8 cellular contexts compared by ENCODE assay signal in genomic region chr6:119742188-119742803, GRCh38.
A peak's percentile ranks its signal among the peaks of the same experiment; 100 is the strongest.
DNase-seq lines count a peak whose midpoint lies in the region; ATAC-seq and TF ChIP-seq lines count a peak whose summit lies in the region.

No MANE protein-coding gene starts in this region.

- peak; percentile 95 for ATAC-seq in GM21390 (IDR thresholded peaks at IDR 0.05; ENCODE audit: unreplicated experiment)

- H3K4me3 ChIP-seq in left ventricle myocardium inferior (no peak overlapping the region), sigmoid colon (no peak overlapping the region)

- no peaks in the 10 kb centered on the region for H3K36me3 ChIP-seq in left ventricle myocardium inferior
- H3K36me3 ChIP-seq in sigmoid colon: no peaks in the 10 kb centered on the region

- no peak overlapping the region for H3K27ac ChIP-seq in RWPE1
- no peak overlapping the region for H3K27ac ChIP-seq in left ventricle myocardium inferior (replicated peaks)
- H3K27ac ChIP-seq in sigmoid colon: no peak overlapping the region

- no peak for TF ChIP-seq EP300 in sigmoid colon (IDR thresholded peaks at IDR 0.05)

- POLR2A ChIA-PET in RWPE1 (lab: Yijun Ruan, JAX; ENCODE audit: low non-redundant PET): no interaction called here

- intact Hi-C loops in left ventricle myocardium inferior (cut with micrococcal nuclease): no loop called here
- intact Hi-C loops in sigmoid colon (cut with DNase I): loop anchor here (5.0 kb wide), 1 partner anchor 390 kb away; no protein-coding TSS in a partner anchor

- H3K27me3 ChIP-seq in left ventricle myocardium inferior (ENCODE audit: low read depth) (no peaks in the 10 kb centered on the region), sigmoid colon (no peaks in the 10 kb centered on the region)

- TF ChIP-seq POLR2A in sigmoid colon (IDR thresholded peaks at IDR 0.05): no peak

- H3K9me3 ChIP-seq in left ventricle myocardium inferior (replicated peaks) (no peaks in the 10 kb centered on the region), sigmoid colon (no peaks in the 10 kb centered on the region)

- CTCF ChIA-PET in RWPE1 (lab: Yijun Ruan, JAX): interaction anchor here (0.5 to 0.9 kb wide), 8 partner anchors 73 to 691 kb away, joined by 3 to 4 read pairs (median 3); no protein-coding TSS in a partner anchor

- TF ChIP-seq CTCF in RWPE1 (conservative IDR thresholded peaks at IDR 0.05; ENCODE audit: low read depth) (peak; percentile 82), left ventricle myocardium inferior (IDR thresholded peaks at IDR 0.05; ENCODE audit: borderline replicate concordance) (peak; percentile 84), sigmoid colon (IDR thresholded peaks at IDR 0.05) (peak in 3 of 4 experiments; percentile 37 to 72 (median 62))

- 4% methylated on average over 6 of the region's 6 CpGs for WGBS in sigmoid colon, 2 donors

- DNase-seq in Daoy (ENCODE audit: low read depth) (peak; percentile 51), HK-2 (ENCODE audit: unreplicated experiment) (peak; percentile 59), RWPE1 (ENCODE audit: low spot score) (peak; percentile 38), left ventricle myocardium inferior (peak; percentile 52), sigmoid colon (no peak), NCI-H128 (lab: John Stamatoyannopoulos, UW; ENCODE audit: unreplicated experiment) (no peak)
- DNase-seq in activated naive CD4-positive, alpha-beta T cell treated with anti-CD3 and anti-CD28 coated beads, Interleukin-2, amount 50 U/mL, for 16 hours: peak; percentile 47

- H3K4me1 ChIP-seq in left ventricle myocardium inferior (no peaks in the 10 kb centered on the region), sigmoid colon (peaks cover 0 to 12% (median 4%) of the 10 kb centered on the region in 4 donors)

Comparison
In these comparisons a context has a peak if more than half of its experiments do, and no peak if none do; other contexts are left out.
1. DNase-seq: peak in Daoy (single experiment), HK-2 (single experiment), RWPE1 (single experiment), activated naive CD4-positive, alpha-beta T cell treated with anti-CD3 and anti-CD28 coated beads, Interleukin-2, amount 50 U/mL, for 16 hours (single experiment) and left ventricle myocardium inferior (single experiment); none in sigmoid colon (single experiment) and NCI-H128 (single experiment).
2. Peak in every context shown above with its lines, with median percentiles within 50 percentile points of each other: CTCF ChIP-seq.